Comparison of ENCODE assay signal across 16 cellular contexts in genomic region chr5:168286386-168286785, GRCh38. TPM values are rescaled to one million over a fixed set of nuclear protein-coding genes. Genes with fewer than 3 reads are reported as not detected.
DNase-seq lines count a peak whose midpoint lies in the region; ATAC-seq, FAIRE-seq and TF ChIP-seq lines count a peak whose summit lies in the region.
"Had no signal": no experiment of that assay in that cellular context is flagged by ENCODE, and none has a peak within 500 bp of the region (broad histone marks: within the 10 kb centered on the region; RNA-seq: fewer than 3 reads in every experiment).

No MANE protein-coding gene starts in this region.

- POLR2A ChIA-PET in HEK293 (lab: Yijun Ruan, JAX) (no interaction called here), PC-3 (lab: Charles Lee; ENCODE audit: unreplicated experiment) (no interaction called here)

- no CpG with 5 or more reads among the region's 6 CpGs for WGBS in neuronal stem cell (ENCODE audit: extremely low coverage in 2 of 2, insufficient read length in 2 of 2, insufficient replicate concordance in 1 of 2), 2 donors
- 40 to 43% methylated on average over 6 of the region's 6 CpGs for WGBS in lower leg skin, 2 donors

- no peak overlapping the region for H4K91ac ChIP-seq in neuronal stem cell (ENCODE audit: low read depth, low read length, poor library complexity)

- H3K4me3 ChIP-seq in HEK293 (ENCODE audit: low read depth, low read length) (no peak overlapping the region), neuronal stem cell (ENCODE audit: low read length in 2 of 2) (no peak overlapping the region), PC-3 (ENCODE audit: low read length) (no peak overlapping the region), lower leg skin (ENCODE audit: low read depth, poor library complexity, severe bottlenecking) (no peak overlapping the region)
- H3K4me3 ChIP-seq: spleen, vagina had no signal

- H2BK15ac ChIP-seq in neuronal stem cell (ENCODE audit: low read length): no peak overlapping the region

- H3K79me2 ChIP-seq in PC-3 (ENCODE audit: low read length): peaks cover 6% of the 10 kb centered on the region

- DNase-seq in NCI-H748 (lab: John Stamatoyannopoulos, UW; ENCODE audit: unreplicated experiment) (peak; percentile 36), NCI-H748 treated with DMSO at 0.1 percent for 48 hours (lab: John Stamatoyannopoulos, UW) (no peak), neuronal stem cell (ENCODE audit: low spot score) (no peak), H54 (ENCODE audit: insufficient read length, low spot score) (no peak), PC-3 (no peak), lower leg skin (ENCODE audit: low spot score in 2 of 2) (no peak)
- DNase-seq: activated CD4-positive, CD25-positive, alpha-beta regulatory T cell treated with anti-CD3 and anti-CD28 coated beads, Interleukin-2, amount 50 U/mL, for 72 hours; central memory CD4-positive, alpha-beta T cell; foreskin melanocyte; MV-4-11; spleen; T-helper 17 cell had no signal

- no peak overlapping the region for H3K14ac ChIP-seq in neuronal stem cell (ENCODE audit: low read length)

- H3K36me3 ChIP-seq in HEK293 (ENCODE audit: control insufficient read depth in 2 of 2, insufficient read depth in 1 of 2, low read length in 2 of 2) (no peaks in the 10 kb centered on the region), neuronal stem cell (replicated peaks in 1 of 2; ENCODE audit: control insufficient read depth in 2 of 2, insufficient read depth in 2 of 2, low read length in 2 of 2) (no peaks in the 10 kb centered on the region), PC-3 (ENCODE audit: low read depth, low read length) (no peaks in the 10 kb centered on the region)
- H3K36me3 ChIP-seq: spleen, vagina had no signal

- no peak overlapping the region for H2BK12ac ChIP-seq in neuronal stem cell (ENCODE audit: low read length)

- peaks cover 17% of the 10 kb centered on the region for H3K27me3 Mint-ChIP-seq in activated T-helper 17 cell treated with anti-CD3 and anti-CD28 coated beads, Interleukin-2, amount 50 U/mL, for 72 hours

- no peaks in the 10 kb centered on the region for H4K20me1 ChIP-seq in PC-3 (ENCODE audit: low read length)

- no peak overlapping the region for H2AK5ac ChIP-seq in neuronal stem cell (ENCODE audit: low read depth, low read length)

- no peak overlapping the region for H3K23ac ChIP-seq in neuronal stem cell (ENCODE audit: low read depth, low read length, poor library complexity)

- intact Hi-C loops in PC-3 (cut with micrococcal nuclease): no loop called here
- intact Hi-C loops in lower leg skin (cut with DNase I; ENCODE audit: low total_unique reads): no loop called here

- H3K9me3 ChIP-seq in HEK293 (ENCODE audit: control insufficient read depth, insufficient read depth, low read depth, low read length) (no peaks in the 10 kb centered on the region), neuronal stem cell (replicated peaks in 1 of 2; ENCODE audit: control insufficient read depth in 2 of 2, insufficient read depth in 1 of 2, low read depth in 1 of 2, low read length in 2 of 2) (peaks cover 3 to 14% of the 10 kb centered on the region in 2 donors), PC-3 (ENCODE audit: low read length) (no peaks in the 10 kb centered on the region)
- H3K9me3 ChIP-seq: vagina had no signal

- H3K4ac ChIP-seq in neuronal stem cell (ENCODE audit: low read length): no peak overlapping the region

- no peak overlapping the region for H3K4me2 ChIP-seq in neuronal stem cell (ENCODE audit: insufficient read depth, low read length, poor library complexity, severe bottlenecking)
- H3K4me2 ChIP-seq in PC-3 (ENCODE audit: low read length): no peak overlapping the region

- no peaks in the 10 kb centered on the region for H3K79me1 ChIP-seq in neuronal stem cell (ENCODE audit: low read depth, low read length)

- no peak for TF ChIP-seq POLR2A in H54 (IDR thresholded peaks at IDR 0.05; ENCODE audit: low read depth, low read length)
- no peak for TF ChIP-seq POLR2A in lower leg skin (IDR thresholded peaks at IDR 0.05)

- H3K4me1 ChIP-seq in HEK293 (ENCODE audit: control insufficient read depth, insufficient read depth, low read length): peaks cover 3% of the 10 kb centered on the region; the same call in 1 of the 2 replicates
- H3K4me1 ChIP-seq in neuronal stem cell (ENCODE audit: control insufficient read depth in 2 of 2, insufficient read depth in 1 of 2, low read depth in 1 of 2, low read length in 2 of 2): peaks cover 3 to 9% of the 10 kb centered on the region in 2 donors
- peaks cover 29% of the 10 kb centered on the region for H3K4me1 ChIP-seq in PC-3 (ENCODE audit: insufficient read depth, low read length)

- H2BK120ac ChIP-seq in neuronal stem cell (ENCODE audit: low read depth, low read length): no peak overlapping the region

- no peak overlapping the region for H3K4me3 Mint-ChIP-seq in activated T-helper 17 cell treated with anti-CD3 and anti-CD28 coated beads, Interleukin-2, amount 50 U/mL, for 72 hours
- H3K4me3 Mint-ChIP-seq: T-helper 17 cell had no signal

- peak overlapping the region; percentile 55 for H2AFZ ChIP-seq in neuronal stem cell (ENCODE audit: low read length)
- no peak overlapping the region for H2AFZ ChIP-seq in PC-3 (ENCODE audit: low read length)

- H3K9me3 Mint-ChIP-seq in activated T-helper 17 cell treated with anti-CD3 and anti-CD28 coated beads, Interleukin-2, amount 50 U/mL, for 72 hours: peaks cover 10% of the 10 kb centered on the region

- H3K36me3 Mint-ChIP-seq in activated T-helper 17 cell treated with anti-CD3 and anti-CD28 coated beads, Interleukin-2, amount 50 U/mL, for 72 hours (ENCODE audit: low read depth): no peaks in the 10 kb centered on the region

- H3K9me2 ChIP-seq in PC-3 (replicated peaks; ENCODE audit: low read length): no peaks in the 10 kb centered on the region

- no peak overlapping the region for H4K8ac ChIP-seq in neuronal stem cell (ENCODE audit: low read depth, low read length)

- no peak for TF ChIP-seq CTCF in HEK293 (tag by site-specific recombination; IDR thresholded peaks at IDR 0.05)
- TF ChIP-seq CTCF in PC-3 (conservative IDR thresholded peaks at IDR 0.05; ENCODE audit: low read depth, low read length): no peak
- TF ChIP-seq CTCF in lower leg skin (IDR thresholded peaks at IDR 0.05): no peak

- peaks cover 23% of the 10 kb centered on the region for H3K4me1 Mint-ChIP-seq in activated T-helper 17 cell treated with anti-CD3 and anti-CD28 coated beads, Interleukin-2, amount 50 U/mL, for 72 hours

- no peak overlapping the region for H3K18ac ChIP-seq in neuronal stem cell (ENCODE audit: low read length)

- H3K27ac ChIP-seq in HEK293 (ENCODE audit: extremely low read depth, low read depth, low read length) (no peak overlapping the region), neuronal stem cell (replicated peaks; ENCODE audit: low read length) (no peak overlapping the region), PC-3 (ENCODE audit: low read length) (no peak overlapping the region)
- H3K27ac ChIP-seq: spleen, vagina had no signal

- CTCF ChIA-PET in HEK293 (lab: Yijun Ruan, JAX): interaction anchor here (0.6 to 2.1 kb wide), 2 partner anchors 9 to 17 kb away, joined by 3 to 8 read pairs; no protein-coding TSS in a partner anchor
- CTCF ChIA-PET in PC-3 (lab: Charles Lee): no interaction called here

- no peak overlapping the region for H3K27ac Mint-ChIP-seq in activated T-helper 17 cell treated with anti-CD3 and anti-CD28 coated beads, Interleukin-2, amount 50 U/mL, for 72 hours
- H3K27ac Mint-ChIP-seq: T-helper 17 cell had no signal

- peak; percentile 59 for ATAC-seq in activated T-helper 17 cell treated with anti-CD3 and anti-CD28 coated beads, Interleukin-2, amount 50 U/mL, for 72 hours (replicated peaks)
- no peak for ATAC-seq in PC-3
- ATAC-seq: HepG2, T-helper 17 cell had no signal

- H2BK5ac ChIP-seq in neuronal stem cell (ENCODE audit: low read length): no peak overlapping the region

- H3K9ac ChIP-seq in neuronal stem cell (ENCODE audit: low read depth, low read length, poor library complexity) (no peak overlapping the region), PC-3 (ENCODE audit: low read length) (no peak overlapping the region)

- no peaks in the 10 kb centered on the region for H3F3A ChIP-seq in PC-3 (ENCODE audit: low read length, unreplicated experiment)

- no peak for FAIRE-seq in H54 (lab: Jason Lieb, UNC)
- FAIRE-seq: HepG2 had no signal

- no peaks in the 10 kb centered on the region for H3K27me3 ChIP-seq in neuronal stem cell (ENCODE audit: control insufficient read depth in 3 of 3, insufficient read depth in 3 of 3, low read depth in 1 of 3, low read length in 3 of 3)
- no peaks in the 10 kb centered on the region for H3K27me3 ChIP-seq in PC-3 (ENCODE audit: low read length)
- H3K27me3 ChIP-seq: vagina had no signal

- BruUV-seq in PC-3 (replicated peaks; lab: Mats Ljungman, UMichigan): no TSS peak

TF ChIP-seq in HEK293, 187 proteins besides CTCF, POLR2A, EP300 and RAD21 (continues in another document):
- TF ChIP-seq ZFHX2 (tag by site-specific recombination; conservative IDR thresholded peaks at IDR 0.05): peak; percentile 71
- TF ChIP-seq, protein P1, sequence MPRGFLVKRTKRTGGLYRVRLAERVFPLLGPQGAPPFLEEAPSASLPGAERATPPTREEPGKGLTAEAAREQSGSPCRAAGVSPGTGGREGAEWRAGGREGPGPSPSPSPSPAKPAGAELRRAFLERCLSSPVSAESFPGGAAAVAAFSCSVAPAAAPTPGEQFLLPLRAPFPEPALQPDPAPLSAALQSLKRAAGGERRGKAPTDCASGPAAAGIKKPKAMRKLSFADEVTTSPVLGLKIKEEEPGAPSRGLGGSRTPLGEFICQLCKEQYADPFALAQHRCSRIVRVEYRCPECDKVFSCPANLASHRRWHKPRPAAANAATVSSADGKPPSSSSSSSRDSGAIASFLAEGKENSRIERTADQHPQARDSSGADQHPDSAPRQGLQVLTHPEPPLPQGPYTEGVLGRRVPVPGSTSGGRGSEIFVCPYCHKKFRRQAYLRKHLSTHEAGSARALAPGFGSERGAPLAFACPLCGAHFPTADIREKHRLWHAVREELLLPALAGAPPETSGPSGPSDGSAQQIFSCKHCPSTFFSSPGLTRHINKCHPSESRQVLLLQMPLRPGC (tag by site-specific recombination; IDR thresholded peaks at IDR 0.05): no peak
- no peak for TF ChIP-seq SP3 (tag by site-specific recombination; IDR thresholded peaks at IDR 0.05)
- TF ChIP-seq, protein P2, sequence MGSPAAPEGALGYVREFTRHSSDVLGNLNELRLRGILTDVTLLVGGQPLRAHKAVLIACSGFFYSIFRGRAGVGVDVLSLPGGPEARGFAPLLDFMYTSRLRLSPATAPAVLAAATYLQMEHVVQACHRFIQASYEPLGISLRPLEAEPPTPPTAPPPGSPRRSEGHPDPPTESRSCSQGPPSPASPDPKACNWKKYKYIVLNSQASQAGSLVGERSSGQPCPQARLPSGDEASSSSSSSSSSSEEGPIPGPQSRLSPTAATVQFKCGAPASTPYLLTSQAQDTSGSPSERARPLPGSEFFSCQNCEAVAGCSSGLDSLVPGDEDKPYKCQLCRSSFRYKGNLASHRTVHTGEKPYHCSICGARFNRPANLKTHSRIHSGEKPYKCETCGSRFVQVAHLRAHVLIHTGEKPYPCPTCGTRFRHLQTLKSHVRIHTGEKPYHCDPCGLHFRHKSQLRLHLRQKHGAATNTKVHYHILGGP (tag by site-specific recombination; IDR thresholded peaks at IDR 0.05): no peak

RNA-seq across cellular contexts. Expression of gene WWC1, which starts 5.1 kb away (rescaled TPM):
- total RNA-seq in activated T-helper 17 cell treated with anti-CD3 and anti-CD28 coated beads, Interleukin-2, amount 50 U/mL, for 72 hours: 1 to 10 TPM; 1.3 to 1.9 TPM
- polyA plus RNA-seq in neuronal stem cell (2013, experiment 1 of 2): 11.4 TPM
- 12.7 TPM for polyA plus RNA-seq in neuronal stem cell (2013, experiment 2 of 2)
- 31.8 and 44.2 TPM in 2 replicates for total RNA-seq in PC-3 (2014; rRNA removed)
- total RNA-seq in lower leg skin: 10 to 100 TPM; 23.5 to 57.0 (median 30.0) TPM

Comparison
In these comparisons a context has a peak if more than half of its experiments do, and no peak if none do; other contexts are left out.
1. RNA of gene WWC1, which starts 5.1 kb away (total RNA-seq): 31.8 to 44.2 TPM in PC-3 and 23.5 to 57.0 TPM in lower leg skin; 1.3 to 1.9 TPM in activated T-helper 17 cell treated with anti-CD3 and anti-CD28 coated beads, Interleukin-2, amount 50 U/mL, for 72 hours; every median in the first group is over 4 times any median in the second.